Comparison of ENCODE assay signal across 16 cellular contexts in the genomic region with DNA sequence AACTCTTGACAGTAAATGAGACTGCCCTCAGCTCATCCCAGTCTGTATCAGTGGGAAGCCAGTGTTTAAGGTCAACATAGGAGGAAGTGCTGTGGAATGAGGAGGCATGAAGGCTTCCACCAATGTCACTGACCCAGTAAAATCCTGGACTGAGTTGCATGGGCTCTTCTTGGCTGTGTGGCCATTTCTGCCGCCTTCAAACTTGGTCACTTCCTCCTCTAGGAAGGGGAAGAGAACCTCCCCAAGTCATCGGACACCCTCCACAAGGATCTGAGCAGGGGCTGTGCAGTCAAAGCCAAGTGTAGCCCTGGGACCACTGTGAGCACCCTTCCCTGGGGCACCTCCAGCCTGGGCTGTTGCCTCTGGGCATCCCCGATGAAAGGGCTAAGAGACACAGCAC. TPM values are rescaled to one million over a fixed set of nuclear protein-coding genes. Genes with fewer than 3 reads are reported as not detected.
DNase-seq lines count a peak whose midpoint lies in the region; ATAC-seq and TF ChIP-seq lines count a peak whose summit lies in the region.
"Had no signal": no experiment of that assay in that cellular context is flagged by ENCODE, and none has a peak within 500 bp of the region (broad histone marks: within the 10 kb centered on the region; RNA-seq: fewer than 3 reads in every experiment).

No MANE protein-coding gene starts in this region.

- TF ChIP-seq POLR2A in ovary (IDR thresholded peaks at IDR 0.05): no peak

- H3K9me3 ChIP-seq in CD4-positive, alpha-beta T cell (ENCODE audit: control insufficient read depth, low read length): no peaks in the 10 kb centered on the region
- H3K9me3 ChIP-seq in naive thymus-derived CD4-positive, alpha-beta T cell (ENCODE audit: control insufficient read depth in 2 of 3, low read length in 3 of 3): no peaks in the 10 kb centered on the region
- no peaks in the 10 kb centered on the region for H3K9me3 ChIP-seq in ovary
- H3K9me3 ChIP-seq: testis had no signal

- ATAC-seq in CD4-positive, alpha-beta T cell (ENCODE audit: poor library complexity): no peak
- ATAC-seq in activated naive CD8-positive, alpha-beta T cell treated with anti-CD3 and anti-CD28 coated beads, Interleukin-2, amount 10 ng/mL, durations not matched to agents 7 days and 5 days (ENCODE audit: low read depth): no peak
- ATAC-seq in naive thymus-derived CD4-positive, alpha-beta T cell: no peak
- no peak for ATAC-seq in omental fat pad (ENCODE audit: low FRiP score)
- ATAC-seq: foreskin keratinocyte had no signal

- no peaks in the 10 kb centered on the region for H3K27me3 Mint-ChIP-seq in CD4-positive, alpha-beta T cell
- no peaks in the 10 kb centered on the region for H3K27me3 Mint-ChIP-seq in activated naive CD8-positive, alpha-beta T cell treated with anti-CD3 and anti-CD28 coated beads, Interleukin-2, amount 10 ng/mL, durations not matched to agents 7 days and 5 days
- no peaks in the 10 kb centered on the region for H3K27me3 Mint-ChIP-seq in naive thymus-derived CD4-positive, alpha-beta T cell
- H3K27me3 Mint-ChIP-seq: B cell, IgD-negative memory B cell had no signal

- intact Hi-C loops in CD4-positive, alpha-beta T cell (cut with DNase I, micrococcal nuclease): no loop called here
- intact Hi-C loops in naive thymus-derived CD4-positive, alpha-beta T cell (cut with micrococcal nuclease): no loop called here
- intact Hi-C loops in ovary (cut with DNase I): no loop called here

- DNase-seq in CD4-positive, alpha-beta T cell: no peak
- DNase-seq in HL-60 (ENCODE audit: low read depth in 1 of 2, low spot score in 1 of 2) (peak in 1 of 2 experiments; percentile 51), ovary (no peak), omental fat pad (ENCODE audit: low spot score) (no peak)
- no peak for DNase-seq in activated naive CD8-positive, alpha-beta T cell treated with anti-CD3 and anti-CD28 coated beads, Interleukin-2, amount 10 ng/mL, durations not matched to agents 7 days and 5 days
- no peak for DNase-seq in naive thymus-derived CD4-positive, alpha-beta T cell
- DNase-seq in stimulated activated CD4-positive, alpha-beta T cell treated with anti-CD3 and anti-CD28 coated beads, Interleukin-2, amount 100 ng/mL, for 24 hours: no peak
- DNase-seq: foreskin keratinocyte; NCI-H1092; NCI-H2107; SHP77 treated with DMSO at 0.1 percent for 48 hours; stimulated activated CD4-positive, alpha-beta T cell treated with anti-CD3 and anti-CD28 coated beads, Interleukin-4, amount 100 ng/mL, for 24 hours; testis had no signal

- H3K4me3 ChIP-seq in HL-60 (replicated peaks; ENCODE audit: insufficient read depth, low read length) (no peak overlapping the region), ovary (no peak overlapping the region)
- H3K4me3 ChIP-seq in naive thymus-derived CD4-positive, alpha-beta T cell (ENCODE audit: low read length): peak overlapping the region; percentile 10
- H3K4me3 ChIP-seq: ascending aorta, testis had no signal

- H3K4me1 ChIP-seq in naive thymus-derived CD4-positive, alpha-beta T cell (ENCODE audit: control insufficient read depth in 2 of 2, insufficient read depth in 2 of 2, low read length in 2 of 2): peaks cover 63 to 68% of the 10 kb centered on the region in 2 donors
- H3K4me1 ChIP-seq in ovary (ENCODE audit: insufficient read depth): no peaks in the 10 kb centered on the region
- H3K4me1 ChIP-seq: ascending aorta, testis had no signal

- no peaks in the 10 kb centered on the region for H3K27me3 ChIP-seq in CD4-positive, alpha-beta T cell (ENCODE audit: control insufficient read depth, insufficient read depth, low read length)
- H3K27me3 ChIP-seq in HL-60 (ENCODE audit: insufficient read depth, poor library complexity, severe bottlenecking) (no peaks in the 10 kb centered on the region), ovary (no peaks in the 10 kb centered on the region)
- no peaks in the 10 kb centered on the region for H3K27me3 ChIP-seq in naive thymus-derived CD4-positive, alpha-beta T cell (ENCODE audit: control insufficient read depth in 2 of 2, insufficient read depth in 2 of 2, low read length in 2 of 2)
- H3K27me3 ChIP-seq: ascending aorta, foreskin keratinocyte, testis had no signal

- CTCF ChIA-PET in CD4-positive, alpha-beta T cell (lab: Charles Lee): no interaction called here
- CTCF ChIA-PET in naive thymus-derived CD4-positive, alpha-beta T cell (lab: Charles Lee): no interaction called here

- POLR2A ChIA-PET in CD4-positive, alpha-beta T cell (lab: Charles Lee): interaction anchor here (2.4 to 2.7 kb wide), 2 partner anchors 9 to 11 kb away, joined by 11 to 12 read pairs; a partner anchor contains a TSS
- POLR2A ChIA-PET in activated naive CD8-positive, alpha-beta T cell treated with anti-CD3 and anti-CD28 coated beads, Interleukin-2, amount 10 ng/mL, durations not matched to agents 7 days and 5 days (lab: Charles Lee): interaction anchor here (4.9 kb wide), 1 partner anchor 11 kb away, joined by 39 read pairs; a partner anchor contains a TSS
- POLR2A ChIA-PET in naive thymus-derived CD4-positive, alpha-beta T cell (lab: Charles Lee): interaction anchor here (1.0 to 2.7 kb wide), 2 partner anchors 10 to 65 kb away, joined by 3 to 20 read pairs; no protein-coding TSS in a partner anchor

- no peak for TF ChIP-seq EP300 in ovary (IDR thresholded peaks at IDR 0.05)

- peak overlapping the region; percentile 5 for H3K27ac ChIP-seq in CD4-positive, alpha-beta T cell (ENCODE audit: low read depth, low read length)
- H3K27ac ChIP-seq in HL-60 (replicated peaks) (peak overlapping the region; percentile 59), ovary (no peak overlapping the region)
- no peak overlapping the region for H3K27ac ChIP-seq in naive thymus-derived CD4-positive, alpha-beta T cell (ENCODE audit: low read depth, low read length)
- H3K27ac ChIP-seq: ascending aorta, foreskin keratinocyte, testis had no signal

- 91 to 94% (median 92%) methylated on average over 3 of the region's 3 CpGs for WGBS in ovary, 3 donors

- peak overlapping the region; percentile 88 for H3K27ac Mint-ChIP-seq in CD4-positive, alpha-beta T cell
- peak overlapping the region; percentile 97 for H3K27ac Mint-ChIP-seq in activated naive CD8-positive, alpha-beta T cell treated with anti-CD3 and anti-CD28 coated beads, Interleukin-2, amount 10 ng/mL, durations not matched to agents 7 days and 5 days
- H3K27ac Mint-ChIP-seq in naive thymus-derived CD4-positive, alpha-beta T cell: peak overlapping the region in 6 of 9 donors; percentile 23 to 98 (median 61)
- H3K27ac Mint-ChIP-seq: B cell had no signal

- TF ChIP-seq CTCF in CD4-positive, alpha-beta T cell (IDR thresholded peaks at IDR 0.05): no peak
- TF ChIP-seq CTCF in HL-60 (IDR thresholded peaks at IDR 0.05; ENCODE audit: insufficient read depth, low read length): no peak
- TF ChIP-seq CTCF in ovary (IDR thresholded peaks at IDR 0.05): no peak
- TF ChIP-seq CTCF in omental fat pad (IDR thresholded peaks at IDR 0.05): no peak

- H3K9me3 Mint-ChIP-seq in CD4-positive, alpha-beta T cell: peaks cover 3% of the 10 kb centered on the region
- peaks cover 3% of the 10 kb centered on the region for H3K9me3 Mint-ChIP-seq in activated naive CD8-positive, alpha-beta T cell treated with anti-CD3 and anti-CD28 coated beads, Interleukin-2, amount 10 ng/mL, durations not matched to agents 7 days and 5 days
- H3K9me3 Mint-ChIP-seq in naive thymus-derived CD4-positive, alpha-beta T cell: peaks cover 0 to 16% (median 2%) of the 10 kb centered on the region in 11 donors
- H3K9me3 Mint-ChIP-seq: IgD-negative memory B cell had no signal

- H3K4me3 Mint-ChIP-seq in CD4-positive, alpha-beta T cell: no peak overlapping the region
- H3K4me3 Mint-ChIP-seq in activated naive CD8-positive, alpha-beta T cell treated with anti-CD3 and anti-CD28 coated beads, Interleukin-2, amount 10 ng/mL, durations not matched to agents 7 days and 5 days: peak overlapping the region; percentile 39
- H3K4me3 Mint-ChIP-seq in naive thymus-derived CD4-positive, alpha-beta T cell: peak overlapping the region in 8 of 10 donors; percentile 23 to 82 (median 40)
- H3K4me3 Mint-ChIP-seq: B cell had no signal

- no peaks in the 10 kb centered on the region for H3K36me3 ChIP-seq in naive thymus-derived CD4-positive, alpha-beta T cell (ENCODE audit: control insufficient read depth in 2 of 3, insufficient read depth in 3 of 3, low read length in 3 of 3)
- no peaks in the 10 kb centered on the region for H3K36me3 ChIP-seq in ovary
- H3K36me3 ChIP-seq: ascending aorta had no signal

- peaks cover 71% of the 10 kb centered on the region for H3K4me1 Mint-ChIP-seq in CD4-positive, alpha-beta T cell (ENCODE audit: low read depth)
- peaks cover 56% of the 10 kb centered on the region for H3K4me1 Mint-ChIP-seq in activated naive CD8-positive, alpha-beta T cell treated with anti-CD3 and anti-CD28 coated beads, Interleukin-2, amount 10 ng/mL, durations not matched to agents 7 days and 5 days
- peaks cover 57 to 80% (median 68%) of the 10 kb centered on the region in 7 donors for H3K4me1 Mint-ChIP-seq in naive thymus-derived CD4-positive, alpha-beta T cell

- H3K36me3 Mint-ChIP-seq in CD4-positive, alpha-beta T cell (ENCODE audit: low read depth): peaks cover 15% of the 10 kb centered on the region
- H3K36me3 Mint-ChIP-seq in activated naive CD8-positive, alpha-beta T cell treated with anti-CD3 and anti-CD28 coated beads, Interleukin-2, amount 10 ng/mL, durations not matched to agents 7 days and 5 days: peaks cover 59% of the 10 kb centered on the region
- H3K36me3 Mint-ChIP-seq in naive thymus-derived CD4-positive, alpha-beta T cell: peaks cover 0 to 66% (median 16%) of the 10 kb centered on the region in 5 donors

RNA-seq across cellular contexts. Expression of a gene that starts 11.9 kb away (rescaled TPM):
- 1 to 10 TPM; 2.8 to 2.9 TPM for total RNA-seq in CD4-positive, alpha-beta T cell
- 10 to 100 TPM; 23.0 to 28.0 TPM for total RNA-seq in activated naive CD8-positive, alpha-beta T cell treated with anti-CD3 and anti-CD28 coated beads, Interleukin-2, amount 10 ng/mL, durations not matched to agents 7 days and 5 days
- 10 to 100 TPM in 1 of 5 experiments, 1 to 10 TPM in 3, under 1 TPM in 1; 0.86 to 38.6 (median 2.3) TPM for total RNA-seq in naive thymus-derived CD4-positive, alpha-beta T cell
- polyA plus RNA-seq in naive thymus-derived CD4-positive, alpha-beta T cell: under 1 TPM in 1 of 2 donors, not detected in 1; 0.67 TPM
- total RNA-seq in ovary (under 1 TPM in 6 of 7 donors, not detected in 1; 0.17 to 0.57 (median 0.33) TPM), omental fat pad (under 1 TPM in 3 of 4 donors, not detected in 1; 0.19 to 0.36 (median 0.19) TPM)
- polyA plus RNA-seq in ovary: under 1 TPM; 0.40 to 0.45 TPM
- total RNA-seq: ascending aorta had no signal

Comparison
In these comparisons a context has a peak if more than half of its experiments do, and no peak if none do; other contexts are left out.
1. H3K27ac ChIP-seq: peak in CD4-positive, alpha-beta T cell (single experiment) and HL-60 (single experiment); none in naive thymus-derived CD4-positive, alpha-beta T cell (single experiment) and ovary (0 of 2).
2. Peak in every context shown above with its lines, with median percentiles within 50 percentile points of each other: H3K27ac Mint-ChIP-seq.